In genomic region chr14:32808574-32809098, GRCh38 we compare ENCODE assay signal across 13 cellular contexts.
DNase-seq lines count a peak whose midpoint lies in the region; ATAC-seq and TF ChIP-seq lines count a peak whose summit lies in the region.
"Had no signal": no experiment of that assay in that cellular context is flagged by ENCODE, and none has a peak within 500 bp of the region (broad histone marks: within the 10 kb centered on the region; RNA-seq: fewer than 3 reads in every experiment).

No MANE protein-coding gene starts in this region.

- no peaks in the 10 kb centered on the region for H3F3A ChIP-seq in smooth muscle cell (ENCODE audit: low read depth)

- H3K9me3 ChIP-seq in body of pancreas (peaks cover 0 to 6% (median 0%) of the 10 kb centered on the region in 3 donors), endodermal cell (ENCODE audit: control insufficient read depth, low read length) (peaks cover 23% of the 10 kb centered on the region), smooth muscle cell (replicated peaks; ENCODE audit: low read depth) (no peaks in the 10 kb centered on the region)

- H3K4me2 ChIP-seq in smooth muscle cell, result no peak overlapping the region

- peaks cover 37% of the 10 kb centered on the region for H3K9me3 Mint-ChIP-seq in endodermal cell
- peaks cover 9% of the 10 kb centered on the region for H3K9me3 Mint-ChIP-seq in natural killer cell treated with Interleukin-12 subunit alpha and Interleukin-12 subunit beta and Interleukin-15 and Interleukin-18, amount 100 ng/mL, for 72 hours

- intact Hi-C loops in Right ventricle myocardium superior (cut with DNase I) (no loop called here), cardiac septum (cut with DNase I) (no loop called here), body of pancreas (cut with DNase I) (no loop called here)

- peaks cover 21% of the 10 kb centered on the region for H3K4me1 Mint-ChIP-seq in endodermal cell
- H3K4me1 Mint-ChIP-seq in natural killer cell treated with Interleukin-12 subunit alpha and Interleukin-12 subunit beta and Interleukin-15 and Interleukin-18, amount 100 ng/mL, for 72 hours (ENCODE audit: low read depth in 2 of 2), result no peaks in the 10 kb centered on the region
- H3K4me1 Mint-ChIP-seq: B cell, immature natural killer cell had no signal

- WGBS in body of pancreas, 2 donors, result 24 to 32% methylated on average over 7 of the region's 7 CpGs
- WGBS in endodermal cell (ENCODE audit: insufficient coverage in 1 of 2, insufficient read length in 1 of 2), 2 experiments, result 86 to 100% methylated on average over 3 to 6 of the region's 7 CpGs
- WGBS in smooth muscle cell (ENCODE audit: low lambda C conversion rate), result 81% methylated on average over 7 of the region's 7 CpGs

- H3K4me3 Mint-ChIP-seq in endodermal cell, result no peak overlapping the region
- H3K4me3 Mint-ChIP-seq in natural killer cell treated with Interleukin-12 subunit alpha and Interleukin-12 subunit beta and Interleukin-15 and Interleukin-18, amount 100 ng/mL, for 72 hours, result no peak overlapping the region
- H3K4me3 Mint-ChIP-seq: B cell; dendritic cell treated with granulocyte-macrophage colony-stimulating factor and Interleukin-4, amounts not matched to agents 40 ng/mL and 50 ng/mL, for 4 days; immature natural killer cell had no signal

- DNase-seq in Right ventricle myocardium superior (no peak), cardiac septum (ENCODE audit: low spot score) (no peak), body of pancreas (peak; percentile 16 to 54 (median 40)), inferior parietal cortex (ENCODE audit: extremely low spot score) (peak; percentile 90), endodermal cell (no peak), smooth muscle cell (lab: John Stamatoyannopoulos, UW; ENCODE audit: unreplicated experiment) (no peak)
- DNase-seq in activated CD8-positive, alpha-beta memory T cell treated with anti-CD3 and anti-CD28 coated beads for 24 hours, result no peak
- no peak for DNase-seq in natural killer cell treated with Interleukin-12 subunit alpha and Interleukin-12 subunit beta and Interleukin-15 and Interleukin-18, amount 100 ng/mL, for 72 hours (ENCODE audit: low spot score)
- DNase-seq: immature natural killer cell, NCI-H187 had no signal

- no peak overlapping the region for H2AFZ ChIP-seq in smooth muscle cell (ENCODE audit: low read depth)

- H3K36me3 ChIP-seq in body of pancreas (replicated peaks in 1 of 2; ENCODE audit: insufficient read depth in 1 of 2, low read depth in 2 of 2) (no peaks in the 10 kb centered on the region), endodermal cell (ENCODE audit: control insufficient read depth, insufficient read depth, low read length) (no peaks in the 10 kb centered on the region), smooth muscle cell (ENCODE audit: low read depth) (no peaks in the 10 kb centered on the region)

- no peak for TF ChIP-seq POLR2A in body of pancreas (IDR thresholded peaks at IDR 0.05)

- H3K27ac Mint-ChIP-seq in endodermal cell, result no peak overlapping the region
- no peak overlapping the region for H3K27ac Mint-ChIP-seq in natural killer cell treated with Interleukin-12 subunit alpha and Interleukin-12 subunit beta and Interleukin-15 and Interleukin-18, amount 100 ng/mL, for 72 hours
- H3K27ac Mint-ChIP-seq: B cell; dendritic cell treated with granulocyte-macrophage colony-stimulating factor and Interleukin-4, amounts not matched to agents 40 ng/mL and 50 ng/mL, for 4 days; immature natural killer cell had no signal

- TF ChIP-seq CTCF in body of pancreas (IDR thresholded peaks at IDR 0.05) (no peak), endodermal cell (conservative IDR thresholded peaks at IDR 0.05) (no peak), smooth muscle cell (IDR thresholded peaks at IDR 0.05; ENCODE audit: borderline replicate concordance, insufficient read depth, poor library complexity, severe bottlenecking) (no peak)

- peaks cover 6% of the 10 kb centered on the region for H3K36me3 Mint-ChIP-seq in endodermal cell (ENCODE audit: low read depth)
- H3K36me3 Mint-ChIP-seq in natural killer cell treated with Interleukin-12 subunit alpha and Interleukin-12 subunit beta and Interleukin-15 and Interleukin-18, amount 100 ng/mL, for 72 hours, result peaks cover 13% of the 10 kb centered on the region

- H3K4me3 ChIP-seq in body of pancreas (no peak overlapping the region), endodermal cell (ENCODE audit: low read length) (no peak overlapping the region), smooth muscle cell (no peak overlapping the region)
- H3K4me3 ChIP-seq: GM12878 had no signal

- H3K27me3 Mint-ChIP-seq in endodermal cell (ENCODE audit: insufficient read depth), result no peaks in the 10 kb centered on the region
- no peaks in the 10 kb centered on the region for H3K27me3 Mint-ChIP-seq in natural killer cell treated with Interleukin-12 subunit alpha and Interleukin-12 subunit beta and Interleukin-15 and Interleukin-18, amount 100 ng/mL, for 72 hours
- H3K27me3 Mint-ChIP-seq: B cell; dendritic cell treated with granulocyte-macrophage colony-stimulating factor and Interleukin-4, amounts not matched to agents 40 ng/mL and 50 ng/mL, for 4 days had no signal

- ATAC-seq in Right ventricle myocardium superior (ENCODE audit: poor library complexity) (peak; percentile 66), body of pancreas (peak; percentile 52)
- no peak for ATAC-seq in natural killer cell treated with Interleukin-12 subunit alpha and Interleukin-12 subunit beta and Interleukin-15 and Interleukin-18, amount 100 ng/mL, for 72 hours
- ATAC-seq: GM12878 had no signal

- no peaks in the 10 kb centered on the region for H4K20me1 ChIP-seq in smooth muscle cell (ENCODE audit: low read depth)

- H3K4me1 ChIP-seq in body of pancreas, result peaks cover 7% of the 10 kb centered on the region
- peaks cover 12% of the 10 kb centered on the region for H3K4me1 ChIP-seq in endodermal cell (ENCODE audit: control insufficient read depth, insufficient read depth, low read length)
- H3K4me1 ChIP-seq in smooth muscle cell (ENCODE audit: low read depth), result peaks cover 24% of the 10 kb centered on the region

- no peak overlapping the region for H3K9ac ChIP-seq in endodermal cell (ENCODE audit: extremely low read depth, low read length, poor library complexity, severe bottlenecking)
- H3K9ac ChIP-seq in smooth muscle cell (ENCODE audit: low read depth), result no peak overlapping the region

- H3K27ac ChIP-seq in body of pancreas, result no peak overlapping the region
- H3K27ac ChIP-seq in endodermal cell (ENCODE audit: low read depth, low read length), result no peak overlapping the region
- no peak overlapping the region for H3K27ac ChIP-seq in smooth muscle cell (ENCODE audit: low read depth)

- H3K27me3 ChIP-seq in body of pancreas, result no peaks in the 10 kb centered on the region
- no peaks in the 10 kb centered on the region for H3K27me3 ChIP-seq in endodermal cell (ENCODE audit: control insufficient read depth, insufficient read depth, low read length, poor library complexity, severe bottlenecking)
- no peaks in the 10 kb centered on the region for H3K27me3 ChIP-seq in smooth muscle cell (ENCODE audit: low read depth)

- no peaks in the 10 kb centered on the region for H3K79me2 ChIP-seq in smooth muscle cell (ENCODE audit: low read depth)

Comparison
In these comparisons a context has a peak if more than half of its experiments do, and no peak if none do; other contexts are left out.
1. ATAC-seq: peak in Right ventricle myocardium superior (single experiment) and body of pancreas (single experiment); none in natural killer cell treated with Interleukin-12 subunit alpha and Interleukin-12 subunit beta and Interleukin-15 and Interleukin-18, amount 100 ng/mL, for 72 hours (0 of 2).
2. DNase-seq: peak in body of pancreas (4 of 4) and inferior parietal cortex (single experiment); none in Right ventricle myocardium superior (single experiment), cardiac septum (single experiment), activated CD8-positive, alpha-beta memory T cell treated with anti-CD3 and anti-CD28 coated beads for 24 hours (single experiment), endodermal cell (single experiment), smooth muscle cell (single experiment) and natural killer cell treated with Interleukin-12 subunit alpha and Interleukin-12 subunit beta and Interleukin-15 and Interleukin-18, amount 100 ng/mL, for 72 hours (single experiment).